Comparison of ENCODE assay signal across 19 cellular contexts in genomic region chr3:33577588-33577987, GRCh38.
A peak's percentile ranks its signal among the peaks of the same experiment; 100 is the strongest.
DNase-seq lines count a peak whose midpoint lies in the region; ATAC-seq, FAIRE-seq and TF ChIP-seq lines count a peak whose summit lies in the region.
"Had no signal": no experiment of that assay in that cellular context is flagged by ENCODE, and none has a peak within 500 bp of the region (broad histone marks: within the 10 kb centered on the region; RNA-seq: fewer than 3 reads in every experiment).

No MANE protein-coding gene starts in this region.

- H2BK5ac ChIP-seq in trophoblast cell (ENCODE audit: low read depth, low read length, poor library complexity) = no peak overlapping the region

- no TSS peak for BruUV-seq in HepG2 (replicated peaks; lab: Mats Ljungman, UMichigan)

- peaks cover 7% of the 10 kb centered on the region for H3K4me1 Mint-ChIP-seq in stimulated activated memory B cell treated with anti-CD40 and anti-IgM and Interleukin-4, amounts not matched to agents 10 μg/mL and 1 μg/mL and 100 μg/mL, for 72 hours

- H3K4me1 ChIP-seq in HepG2 (ENCODE audit: insufficient read depth, low read length) = peaks cover 66% of the 10 kb centered on the region
- H3K4me1 ChIP-seq in right lobe of liver = no peaks in the 10 kb centered on the region
- peaks cover 26% of the 10 kb centered on the region for H3K4me1 ChIP-seq in SJSA1 (replicated peaks)
- peaks cover 51% of the 10 kb centered on the region for H3K4me1 ChIP-seq in iPS-18a (ENCODE audit: control insufficient read depth, low read depth, low read length)
- H3K4me1 ChIP-seq in trophoblast cell (ENCODE audit: control insufficient read depth in 1 of 2, insufficient read depth in 2 of 2, low read length in 2 of 2) = peaks cover 0 to 5% of the 10 kb centered on the region in 2 experiments
- H3K4me1 ChIP-seq: BLaER1 had no signal

- H3K79me2 ChIP-seq in HepG2 (ENCODE audit: insufficient read depth, low read length) = no peaks in the 10 kb centered on the region
- H3K79me2 ChIP-seq in trophoblast cell (ENCODE audit: control insufficient read depth, insufficient read depth, low read length, poor library complexity) = no peaks in the 10 kb centered on the region

- no peaks in the 10 kb centered on the region for H4K20me1 ChIP-seq in HepG2 (ENCODE audit: insufficient read depth, low read length)
- H4K20me1 ChIP-seq: BLaER1 had no signal

- H3K23ac ChIP-seq in trophoblast cell (ENCODE audit: low read length) = no peak overlapping the region

- H2AFZ ChIP-seq in HepG2 (ENCODE audit: low read length) (no peak overlapping the region), trophoblast cell (ENCODE audit: insufficient read depth, low read length, poor library complexity) (no peak overlapping the region)

- H4K91ac ChIP-seq in trophoblast cell (ENCODE audit: low read depth, low read length) = peak overlapping the region; percentile 5

- H4K8ac ChIP-seq in trophoblast cell (ENCODE audit: low read depth, low read length) = no peak overlapping the region

- CTCF ChIA-PET in HepG2 (lab: Yijun Ruan, JAX; ENCODE audit: low intra/inter-chr PET ratio, low total read pairs) = no interaction called here

- H3K4me3 Mint-ChIP-seq in stimulated activated memory B cell treated with anti-CD40 and anti-IgM and Interleukin-4, amounts not matched to agents 10 μg/mL and 1 μg/mL and 100 μg/mL, for 72 hours = no peak overlapping the region
- H3K4me3 Mint-ChIP-seq: CD8-positive, alpha-beta T cell had no signal

- H3K79me1 ChIP-seq in trophoblast cell (ENCODE audit: low read length) = no peaks in the 10 kb centered on the region

- FAIRE-seq in HepG2 (lab: Jason Lieb, UNC) = no peak
- FAIRE-seq: GM12878, RCC 7860 had no signal

- H2BK12ac ChIP-seq in trophoblast cell (ENCODE audit: low read length) = no peak overlapping the region

- intact Hi-C loops in HepG2 (cut with micrococcal nuclease; ENCODE audit: unreplicated experiment) (loop anchor here (5.0 kb wide), 1 partner anchor 135 kb away; the partner anchor contains the start of gene UBP1), right lobe of liver (cut with DNase I) (no loop called here)

- H3K9ac ChIP-seq in HepG2 (ENCODE audit: insufficient read depth, low read depth, low read length) (no peak overlapping the region), iPS-18a (ENCODE audit: low read length) (no peak overlapping the region), trophoblast cell (ENCODE audit: low read length) (no peak overlapping the region)
- H3K9ac ChIP-seq: BLaER1, KMS-11 had no signal

- no peaks in the 10 kb centered on the region for H3K27me3 Mint-ChIP-seq in stimulated activated memory B cell treated with anti-CD40 and anti-IgM and Interleukin-4, amounts not matched to agents 10 μg/mL and 1 μg/mL and 100 μg/mL, for 72 hours

- H3K27me3 ChIP-seq in HepG2 (ENCODE audit: control insufficient read depth in 1 of 2, insufficient read depth in 2 of 2, low read length in 2 of 2) (no peaks in the 10 kb centered on the region), right lobe of liver (no peaks in the 10 kb centered on the region), SJSA1 (replicated peaks) (no peaks in the 10 kb centered on the region), iPS-18a (ENCODE audit: control insufficient read depth, insufficient read depth, low read length) (no peaks in the 10 kb centered on the region), trophoblast cell (ENCODE audit: insufficient read depth, low read length) (no peaks in the 10 kb centered on the region)
- H3K27me3 ChIP-seq: BLaER1 had no signal

- no peak for TF ChIP-seq EP300 in HepG2 (IDR thresholded peaks at IDR 0.05; ENCODE audit: low read depth in 2 of 2, low read length in 2 of 2)
- TF ChIP-seq EP300 in HepG2 (CRISPR knock-in tag; IDR thresholded peaks at IDR 0.05; ENCODE audit: borderline replicate concordance) = no peak

- H3K27ac ChIP-seq in HepG2 (ENCODE audit: extremely low read length, insufficient read depth, low read length) (peak overlapping the region; percentile 19), right lobe of liver (no peak overlapping the region), SJSA1 (peak overlapping the region; percentile 80), iPS-18a (ENCODE audit: low read length) (peak overlapping the region; percentile 41), trophoblast cell (ENCODE audit: low read depth, low read length) (no peak overlapping the region)
- H3K27ac ChIP-seq: BLaER1, KMS-11 had no signal

- no peak overlapping the region for H3K4ac ChIP-seq in trophoblast cell (ENCODE audit: low read depth, low read length)

- H3K14ac ChIP-seq in trophoblast cell (ENCODE audit: low read length) = no peak overlapping the region

- ATAC-seq in HepG2 = no peak
- no peak for ATAC-seq in right lobe of liver
- ATAC-seq in stimulated activated memory B cell treated with anti-CD40 and anti-IgM and Interleukin-4, amounts not matched to agents 10 μg/mL and 1 μg/mL and 100 μg/mL, for 72 hours = no peak
- ATAC-seq in HG02981 (IDR thresholded peaks at IDR 0.05; ENCODE audit: unreplicated experiment) = no peak
- ATAC-seq: CD8-positive, alpha-beta T cell; GM12878 had no signal

- 100% methylated on average over 1 of the region's 1 CpG for WGBS in HepG2 (ENCODE audit: low lambda C conversion rate)
- WGBS in right lobe of liver (ENCODE audit: insufficient coverage, low coverage, low lambda C conversion rate, missing lambda C conversion rate) = 75% methylated on average over 1 of the region's 1 CpG
- WGBS in trophoblast cell (ENCODE audit: extremely low coverage, insufficient coverage, insufficient read length) = no CpG with 5 or more reads among the region's 1 CpG

- TF ChIP-seq POLR2A in HepG2 (IDR thresholded peaks at IDR 0.05; ENCODE audit: insufficient read depth in 1 of 2, low read depth in 2 of 2, low read length in 2 of 2) (no peak), right lobe of liver (IDR thresholded peaks at IDR 0.05) (no peak)

- H3K27ac Mint-ChIP-seq in stimulated activated memory B cell treated with anti-CD40 and anti-IgM and Interleukin-4, amounts not matched to agents 10 μg/mL and 1 μg/mL and 100 μg/mL, for 72 hours = no peak overlapping the region
- H3K27ac Mint-ChIP-seq: CD8-positive, alpha-beta T cell had no signal

- peaks cover 28% of the 10 kb centered on the region for H3K36me3 Mint-ChIP-seq in stimulated activated memory B cell treated with anti-CD40 and anti-IgM and Interleukin-4, amounts not matched to agents 10 μg/mL and 1 μg/mL and 100 μg/mL, for 72 hours

- no peak overlapping the region for H3K18ac ChIP-seq in trophoblast cell (ENCODE audit: low read length)

- no peak overlapping the region for H3K4me2 ChIP-seq in HepG2 (ENCODE audit: low read depth, low read length)
- no peak overlapping the region for H3K4me2 ChIP-seq in trophoblast cell (ENCODE audit: low read length)
- H3K4me2 ChIP-seq: BLaER1, KMS-11 had no signal

- H3K9me3 Mint-ChIP-seq in stimulated activated memory B cell treated with anti-CD40 and anti-IgM and Interleukin-4, amounts not matched to agents 10 μg/mL and 1 μg/mL and 100 μg/mL, for 72 hours = no peaks in the 10 kb centered on the region
- H3K9me3 Mint-ChIP-seq: CD8-positive, alpha-beta T cell had no signal

- POLR2A ChIA-PET in HepG2 (lab: Yijun Ruan, JAX) = no interaction called here

- H3K4me3 ChIP-seq in HepG2 (replicated peaks in 1 of 3; ENCODE audit: insufficient read depth in 1 of 3, low read depth in 2 of 3, low read length in 3 of 3) (no peak overlapping the region), right lobe of liver (no peak overlapping the region), SJSA1 (no peak overlapping the region), iPS-18a (ENCODE audit: low read length) (peak overlapping the region; percentile 42), trophoblast cell (ENCODE audit: low read depth, low read length) (no peak overlapping the region)
- H3K4me3 ChIP-seq: BLaER1, GM12878 had no signal

- TF ChIP-seq RAD21 in HepG2 (CRISPR knock-in tag; IDR thresholded peaks at IDR 0.05) = no peak

- no peak overlapping the region for H2BK120ac ChIP-seq in trophoblast cell (ENCODE audit: insufficient read depth, low read length, poor library complexity)

- DNase-seq in HepG2 (ENCODE audit: low spot score) = no peak
- DNase-seq in right lobe of liver = no peak
- DNase-seq in SJSA1 (ENCODE audit: low read depth in 1 of 2, low spot score in 2 of 2) = no peak
- no peak for DNase-seq in trophoblast cell
- no peak for DNase-seq in SHP77 (lab: John Stamatoyannopoulos, UW)
- DNase-seq: 8988T; CD8-positive, alpha-beta T cell; DMS79 treated with DMSO at 0.1 percent for 48 hours; NCI-H1048; NCI-H2081 treated with DMSO at 0.1 percent for 48 hours; NCI-H510A; SIG-M5 had no signal

- no peak overlapping the region for H2AK5ac ChIP-seq in trophoblast cell (ENCODE audit: low read length)

- H3K36me3 ChIP-seq in HepG2 (replicated peaks in 1 of 2; ENCODE audit: control insufficient read depth in 1 of 2, insufficient read depth in 2 of 2, low read length in 2 of 2) = peaks cover 0 to 8% of the 10 kb centered on the region in 2 experiments; a peak in 3 of 5 replicates
- no peaks in the 10 kb centered on the region for H3K36me3 ChIP-seq in right lobe of liver
- H3K36me3 ChIP-seq in SJSA1 = peaks cover 3% of the 10 kb centered on the region
- peaks cover 8% of the 10 kb centered on the region for H3K36me3 ChIP-seq in iPS-18a (ENCODE audit: control insufficient read depth, low read depth, low read length)
- H3K36me3 ChIP-seq in trophoblast cell (ENCODE audit: control insufficient read depth in 1 of 2, insufficient read depth in 2 of 2, low read length in 2 of 2) = peaks cover 2% of the 10 kb centered on the region in 2 experiments

- in situ Hi-C loops in HepG2 (cut with HindIII; ENCODE audit: extremely low pct_ligation_motif_present, low pct_unique_long_range_greater_than_20kb) = no loop called here

- no peak overlapping the region for H4K12ac ChIP-seq in trophoblast cell (ENCODE audit: low read depth, low read length)

- H3K9me3 ChIP-seq in HepG2 (ENCODE audit: low read length) (no peaks in the 10 kb centered on the region), right lobe of liver (no peaks in the 10 kb centered on the region), SJSA1 (replicated peaks) (no peaks in the 10 kb centered on the region), iPS-18a (ENCODE audit: control insufficient read depth, low read depth, low read length) (no peaks in the 10 kb centered on the region), trophoblast cell (ENCODE audit: insufficient read depth, low read depth, low read length) (no peaks in the 10 kb centered on the region)
- H3K9me3 ChIP-seq: BLaER1 had no signal

- TF ChIP-seq CTCF in HepG2 (CRISPR knock-in tag; IDR thresholded peaks at IDR 0.05) = no peak
- TF ChIP-seq CTCF in right lobe of liver (IDR thresholded peaks at IDR 0.05) = no peak

TF ChIP-seq in HepG2, 621 proteins besides CTCF, POLR2A, EP300 and RAD21 (continues in another document):
- no peak for TF ChIP-seq ISX (CRISPR knock-in tag; conservative IDR thresholded peaks at IDR 0.05)
- TF ChIP-seq PREB (CRISPR knock-in tag; IDR thresholded peaks at IDR 0.05) = no peak

Comparison
In these comparisons a context has a peak if more than half of its experiments do, and no peak if none do; other contexts are left out.
1. H3K27ac ChIP-seq: peak in HepG2 (single experiment), SJSA1 (single experiment) and iPS-18a (single experiment); none in right lobe of liver (0 of 3) and trophoblast cell (single experiment).